ENCODE assay signal across 12 cellular contexts in the genomic region with DNA sequence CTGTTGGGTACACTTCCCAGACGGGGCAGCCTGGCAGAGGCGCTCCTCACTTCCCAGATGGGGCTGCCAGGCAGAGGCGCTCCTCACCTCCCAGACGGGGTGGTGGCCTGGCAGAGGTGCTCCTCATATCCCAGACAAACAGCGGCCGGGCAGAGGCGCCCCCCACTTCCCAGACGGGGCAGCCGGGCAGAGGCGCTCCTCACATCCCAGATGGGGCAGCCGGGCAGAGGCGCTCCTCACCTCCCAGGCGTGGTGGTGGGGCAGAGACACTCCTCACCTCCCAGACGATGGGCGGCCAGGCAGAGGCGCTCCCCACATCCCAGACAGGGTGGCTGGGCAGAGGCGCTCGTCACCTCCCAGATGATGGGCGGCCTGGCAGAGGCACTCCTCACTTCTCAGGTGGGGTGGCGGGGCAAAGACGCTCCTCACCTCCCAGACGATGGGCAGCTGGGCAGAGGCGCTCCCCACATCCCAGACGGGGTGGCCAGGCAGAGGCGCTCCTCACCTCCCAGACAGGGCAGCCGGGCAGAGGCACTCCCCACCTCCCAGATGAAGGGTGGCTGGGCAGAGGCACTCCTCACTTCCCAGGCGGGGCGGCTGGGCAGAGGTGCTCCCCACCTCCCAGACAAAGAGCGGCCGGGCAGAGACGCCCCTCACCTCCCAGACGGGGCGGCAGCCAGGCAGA. TPM values are rescaled to one million over a fixed set of nuclear protein-coding genes. Genes with fewer than 3 reads are reported as not detected.
"Had no signal": no experiment of that assay in that cellular context is flagged by ENCODE, and none has a peak within 500 bp of the region (broad histone marks: within the 10 kb centered on the region; RNA-seq: fewer than 3 reads in every experiment).

No MANE protein-coding gene starts in this region.

RNA-seq across cellular contexts. Expression of a gene that starts 19.7 kb away (rescaled TPM):
- total RNA-seq: activated CD4-positive, alpha-beta memory T cell treated with anti-CD3 and anti-CD28 coated beads for 36 hours; activated CD4-positive, alpha-beta memory T cell treated with anti-CD3 and anti-CD28 coated beads, Interleukin-2, amount 10 ng/mL, durations not matched to agents 7 days and 5 days; activated CD4-positive, alpha-beta T cell treated with anti-CD3 and anti-CD28 coated beads for 36 hours; activated CD4-positive, alpha-beta T cell treated with anti-CD3 and anti-CD28 coated beads, Interleukin-2, amount 10 ng/mL, durations not matched to agents 24 days and 14 days; activated CD4-positive, alpha-beta T cell treated with anti-CD3 and anti-CD28 coated beads, Interleukin-2, amount 10 ng/mL, durations not matched to agents 7 days and 5 days; activated CD8-positive, alpha-beta memory T cell treated with anti-CD3 and anti-CD28 coated beads for 36 hours; activated CD8-positive, alpha-beta memory T cell treated with anti-CD3 and anti-CD28 coated beads, Interleukin-2, amount 10 ng/mL, durations not matched to agents 7 days and 5 days; activated CD8-positive, alpha-beta T cell treated with anti-CD3 and anti-CD28 coated beads for 36 hours; activated CD8-positive, alpha-beta T cell treated with anti-CD3 and anti-CD28 coated beads, Interleukin-2, amount 10 ng/mL, durations not matched to agents 7 days and 5 days; T-cell; T-helper 1 cell treated with Interleukin-12 subunit alpha and Interleukin-12 subunit beta and Interleukin-4 antibody, amounts not matched to agents 30 ng/mL and 1 ng/mL, for 36 hours; T-helper 2 cell treated with Interferon-gamma antibody and Interleukin-4, amounts not matched to agents 100 ng/mL and 5 ng/mL, for 36 hours had no signal
